ENCODE assay signal across 8 cellular contexts in the genomic region with DNA sequence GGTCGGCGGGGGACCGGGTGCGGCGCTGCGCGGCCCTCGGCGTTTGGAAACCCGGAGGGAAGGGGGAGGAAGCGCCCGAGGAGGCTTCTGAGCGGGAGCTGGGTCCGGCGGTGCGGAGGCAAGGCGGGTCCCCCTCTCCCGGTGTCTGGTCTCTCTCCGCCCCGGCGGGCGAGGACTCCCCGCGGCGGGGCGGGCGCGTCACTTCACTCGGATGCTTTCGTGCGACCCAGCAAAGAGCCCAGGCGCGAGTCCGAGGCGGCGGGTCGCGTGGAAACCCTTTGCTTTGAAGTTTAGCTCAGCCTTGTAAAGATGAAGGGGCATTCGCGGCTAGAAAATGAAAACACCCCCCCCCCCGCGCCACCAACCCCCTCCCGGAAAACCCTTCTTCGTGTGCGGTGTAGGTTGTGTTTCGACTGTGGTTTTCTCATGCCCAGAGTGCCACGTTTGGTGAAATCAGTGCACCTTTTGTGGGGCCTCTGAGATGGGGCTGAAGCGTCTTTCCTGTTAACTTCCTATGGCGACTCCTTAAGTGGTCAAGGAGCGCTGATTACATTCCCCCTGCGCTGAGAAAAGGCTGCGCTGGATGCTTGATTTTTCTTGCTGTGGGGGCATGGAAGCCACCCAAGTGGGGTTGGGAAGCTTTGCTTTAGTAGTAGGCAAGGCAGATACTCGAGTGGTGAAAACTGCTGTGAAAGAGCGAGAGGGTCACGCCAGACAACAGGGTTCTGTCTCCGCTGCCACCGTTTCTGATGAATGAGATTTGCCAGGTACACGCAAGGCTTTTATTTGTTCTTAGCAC. TPM values are rescaled to one million over a fixed set of nuclear protein-coding genes. Genes with fewer than 3 reads are reported as not detected.
A peak's percentile ranks its signal among the peaks of the same experiment; 100 is the strongest.
DNase-seq lines count a peak whose midpoint lies in the region; ATAC-seq, FAIRE-seq and TF ChIP-seq lines count a peak whose summit lies in the region.

No MANE protein-coding gene starts in this region.

- peaks cover 0 to 36% of the 10 kb centered on the region in 2 donors for H3K27me3 Mint-ChIP-seq in T-cell

- CTCF ChIA-PET in T-cell (lab: Charles Lee) = interaction anchor here in 1 of 2 donors (0.6 kb wide), 1 partner anchor 82 kb away, joined by 5 read pairs; no protein-coding TSS in a partner anchor
- CTCF ChIA-PET in H1 (lab: Charles Lee; ENCODE audit: partially characterized antibody) = interaction anchor here (1.2 to 2.0 kb wide), 6 partner anchors 10 to 152 kb away, joined by 3 to 11 read pairs (median 8); no protein-coding TSS in a partner anchor

- peak overlapping the region; percentile 56; the same call in 1 of the 2 replicates for H3K27ac ChIP-seq in H1 (ENCODE audit: low read depth, low read length)
- peak overlapping the region; percentile 67 to 97 for H3K27ac ChIP-seq in lung (ENCODE audit: low read depth in 1 of 2, low read length in 1 of 2)

- no peak overlapping the region for H2AFZ ChIP-seq in H1 (ENCODE audit: low read length)

- H2BK20ac ChIP-seq in H1 (ENCODE audit: low read length) = no peak overlapping the region

- no peak for TF ChIP-seq POLR2A in H1 (IDR thresholded peaks at IDR 0.05; ENCODE audit: control extremely low read depth in 1 of 2, low read depth in 2 of 2, low read length in 2 of 2)

- H3K36me3 ChIP-seq in H1 (ENCODE audit: control insufficient read depth in 2 of 4, insufficient read depth in 4 of 4, low read length in 3 of 4) = no peaks in the 10 kb centered on the region
- H3K36me3 ChIP-seq in lung (ENCODE audit: control insufficient read depth in 2 of 2, insufficient read depth in 2 of 2, low read length in 2 of 2) = no peaks in the 10 kb centered on the region

- FAIRE-seq in H1 (lab: Jason Lieb, UNC) = no peak

- no peak overlapping the region for H3K23ac ChIP-seq in H1 (ENCODE audit: insufficient read length)

- no peaks in the 10 kb centered on the region; a peak in 1 of 4 replicates for H3K9me3 ChIP-seq in H1 (ENCODE audit: insufficient read depth in 2 of 2, low read depth in 1 of 2, low read length in 1 of 2)
- no peaks in the 10 kb centered on the region for H3K9me3 ChIP-seq in lung (ENCODE audit: control insufficient read depth in 2 of 2, insufficient read depth in 1 of 2, low read length in 1 of 2)

- no peak overlapping the region for H2BK12ac ChIP-seq in H1 (ENCODE audit: low read depth, low read length)

- peaks cover 0 to 4% (median 0%) of the 10 kb centered on the region in 4 experiments; a peak in 2 of 7 replicates for H3K27me3 ChIP-seq in H1 (replicated peaks in 1 of 4; ENCODE audit: control insufficient read depth in 3 of 4, extremely low read depth in 1 of 4, insufficient read depth in 3 of 4, low read length in 3 of 4)
- no peaks in the 10 kb centered on the region for H3K27me3 ChIP-seq in lung (ENCODE audit: control insufficient read depth, insufficient read depth)

- H3K9ac ChIP-seq in H1 (replicated peaks in 1 of 4; ENCODE audit: extremely low read depth in 1 of 4, low read depth in 3 of 4, low read length in 3 of 4) = peak overlapping the region; percentile 60 to 85 (median 80)

- 0 out of 2 replicates have a peak overlapping the region, but pooled peaks have one; percentile 77 for H2BK15ac ChIP-seq in H1 (ENCODE audit: low read length)

- H4K91ac ChIP-seq in H1 (replicated peaks; ENCODE audit: insufficient read length, low read length) = peak overlapping the region; percentile 31

- H4K20me1 ChIP-seq in H1 (replicated peaks in 1 of 2; ENCODE audit: control insufficient read depth in 1 of 2, insufficient read depth in 2 of 2, low read length in 2 of 2) = peaks cover 0 to 3% of the 10 kb centered on the region in 2 experiments

- H3K4me3 ChIP-seq in H1 (ENCODE audit: extremely low read depth in 1 of 4, insufficient read depth in 2 of 4, low read depth in 3 of 4, low read length in 4 of 4) (peak overlapping the region; percentile 91 to 98 (median 95)), lung (peak overlapping the region; percentile 87)

- POLR2A ChIA-PET in T-cell (lab: Charles Lee) = interaction anchor here in 1 of 2 donors (0.7 kb wide), 1 partner anchor 241 kb away, joined by 3 read pairs; no protein-coding TSS in a partner anchor
- POLR2A ChIA-PET in H1 (lab: Charles Lee; ENCODE audit: partially characterized antibody) = interaction anchor here (0.7 to 2.3 kb wide), 8 partner anchors 10 to 1551 kb away, joined by 3 to 6 read pairs (median 3); no protein-coding TSS in a partner anchor

- H3K4me1 Mint-ChIP-seq in T-cell = peaks cover 12 to 41% (median 21%) of the 10 kb centered on the region in 3 donors

- H4K8ac ChIP-seq in H1 (ENCODE audit: extremely low read depth, insufficient read depth, low read length) = peak overlapping the region; percentile 94

- TF ChIP-seq EP300 in H1 (IDR thresholded peaks at IDR 0.05; ENCODE audit: borderline replicate concordance in 1 of 2, low read depth in 2 of 2, low read length in 2 of 2) = no peak

- peaks cover 0 to 3% (median 0%) of the 10 kb centered on the region in 3 donors for H3K9me3 Mint-ChIP-seq in T-cell

- H3K4me2 ChIP-seq in H1 (ENCODE audit: insufficient read depth in 1 of 2, low read depth in 2 of 2, low read length in 2 of 2) = peak overlapping the region; percentile 87 to 100

- peak overlapping the region; percentile 98 for H3K14ac ChIP-seq in H1 (ENCODE audit: insufficient read length)

- H3K4me1 ChIP-seq in H1 (replicated peaks in 1 of 4; ENCODE audit: control insufficient read depth in 3 of 4, insufficient read depth in 4 of 4, low read length in 3 of 4) (peaks cover 0 to 10% (median 5%) of the 10 kb centered on the region in 4 experiments; a peak in 2 of 7 replicates), lung (ENCODE audit: control insufficient read depth in 2 of 2, insufficient read depth in 2 of 2, low read length in 2 of 2) (peaks cover 3 to 10% of the 10 kb centered on the region in 2 donors)

- H2BK120ac ChIP-seq in H1 (replicated peaks; ENCODE audit: low read depth, low read length) = peak overlapping the region; percentile 75

- H3K4me3 Mint-ChIP-seq in T-cell = peak overlapping the region; percentile 75 to 81 (median 78)

- H3K36me3 Mint-ChIP-seq in T-cell = no peaks in the 10 kb centered on the region

- H3K18ac ChIP-seq in H1 (ENCODE audit: extremely low read depth, low read length) = peak overlapping the region; percentile 85; the same call in 1 of the 2 replicates

- peak overlapping the region; percentile 74 for H3K4ac ChIP-seq in H1 (replicated peaks; ENCODE audit: insufficient read length, low read depth, low read length)

- H3K79me2 ChIP-seq in H1 (ENCODE audit: control insufficient read depth in 1 of 2, insufficient read depth in 2 of 2, low read length in 2 of 2) = peaks cover 3 to 48% of the 10 kb centered on the region in 2 experiments; a peak in 3 of 4 replicates

- peak overlapping the region; percentile 90 for H3K56ac ChIP-seq in H1 (replicated peaks; ENCODE audit: insufficient read length, low read depth, low read length)

- peaks cover 3% of the 10 kb centered on the region; the same call in 1 of the 2 replicates for H3K79me1 ChIP-seq in H1 (ENCODE audit: low read depth, low read length)

- no peak overlapping the region for H2AK5ac ChIP-seq in H1 (ENCODE audit: low read depth, low read length)

- no peak for TF ChIP-seq RAD21 in H1 (IDR thresholded peaks at IDR 0.05 in 1 of 2, conservative IDR thresholded peaks at IDR 0.05 in 1 of 2; ENCODE audit: low read depth in 2 of 2, low read length in 2 of 2)

- TF ChIP-seq CTCF in H1 (IDR thresholded peaks at IDR 0.05; ENCODE audit: control extremely low read depth in 1 of 3, insufficient read depth in 1 of 3, low read depth in 1 of 3, low read length in 3 of 3) (no peak), lung (IDR thresholded peaks at IDR 0.05; ENCODE audit: control extremely low read depth, extremely low read depth) (no peak)

- DNase-seq in NCI-H146 (lab: John Stamatoyannopoulos, UW) (peak; percentile 9), NCI-H146 treated with DMSO at 0.1 percent for 48 hours (lab: John Stamatoyannopoulos, UW; ENCODE audit: unreplicated experiment) (no peak), T-cell (peak in 11 of 34 experiments; percentile 1 to 13 (median 3)), H1 (ENCODE audit: low read depth in 1 of 2, low spot score in 2 of 2) (no peak), lung (ENCODE audit: low spot score) (no peak)
- peak; percentile 45 for DNase-seq in stimulated activated naive CD8-positive, alpha-beta T cell treated with anti-CD3 and anti-CD28 coated beads, Interleukin-15, Interleukin-2, amounts not matched to agents 100 U/mL and 50 U/mL, for 24 hours

- H2BK5ac ChIP-seq in H1 (ENCODE audit: low read depth, low read length) = no peak overlapping the region

- WGBS in H1 (ENCODE audit: extremely low coverage in 1 of 2, insufficient coverage in 1 of 2, insufficient read length in 1 of 2, insufficient replicate concordance in 2 of 2, low coverage in 1 of 2, low lambda C conversion rate in 2 of 2, missing lambda C conversion rate in 1 of 2), 2 experiments = 1% methylated on average over 17 of the region's 58 CpGs; no CpG with 5 or more reads in 1 of the 2 experiments
- WGBS in lung, 2 donors = 0 to 1% methylated on average over 46 to 58 of the region's 58 CpGs

- peak overlapping the region; percentile 36 to 45 for H3K27ac Mint-ChIP-seq in T-cell

- peaks cover 7% of the 10 kb centered on the region for H3K23me2 ChIP-seq in H1 (ENCODE audit: low read depth, low read length)

- no peak overlapping the region for H4K5ac ChIP-seq in H1 (ENCODE audit: insufficient read length, low read depth, low read length)

- peak; percentile 24 for ATAC-seq in HG03280 (IDR thresholded peaks at IDR 0.05; ENCODE audit: unreplicated experiment)
- peak; percentile 38 to 54 (median 47) for ATAC-seq in T-cell (replicated peaks in 1 of 4)
- ATAC-seq in lung (ENCODE audit: insufficient read depth, low FRiP score) = peak; percentile 29
- peak; percentile 20 for ATAC-seq in stimulated activated naive CD8-positive, alpha-beta T cell treated with anti-CD3 and anti-CD28 coated beads, Interleukin-15, Interleukin-2, amounts not matched to agents 100 U/mL and 50 U/mL, for 24 hours
- no peak for ATAC-seq in GM18517 (IDR thresholded peaks at IDR 0.05; ENCODE audit: unreplicated experiment)

TF ChIP-seq in H1, 55 proteins besides CTCF, POLR2A, EP300 and RAD21 (continues in another document):
- TF ChIP-seq SIN3A (conservative IDR thresholded peaks at IDR 0.05 in 1 of 2, IDR thresholded peaks at IDR 0.05 in 1 of 2; ENCODE audit: low read depth in 1 of 2, low read length in 2 of 2) = 0 out of 4 replicates have a peak, but pooled peaks of 1 of the 2 experiments have one; percentile 24
- no peak for TF ChIP-seq SP4 (IDR thresholded peaks at IDR 0.05; ENCODE audit: low read length)

RNA-seq across cellular contexts. Expression of a gene that starts 0.9 kb away (rescaled TPM):
- 1 to 10 TPM in 4 of 5 donors, under 1 TPM in 1; 0.79 to 3.3 (median 1.4) TPM for total RNA-seq in T-cell
- 20.0 and 29.5 TPM in 2 replicates for total RNA-seq in H1 (2021; fragmentation: NEBNext Ultra II Directional; extraction: Animal tissue kit (Norgen Biotek cat#: 25700))
- 6.0 and 8.0 TPM in 2 replicates for polyA plus RNA-seq in H1 (2011; rRNA removed)
- 11.8 TPM for polyA plus RNA-seq in H1 (2011; cell fraction: cytosol; rRNA removed)
- polyA plus RNA-seq in H1 (2011; cell fraction: nucleus; rRNA removed) = 4.0 TPM
- 14.7 to 32.5 TPM (median 22.2 TPM) in 4 replicates for polyA plus RNA-seq in H1 (2012, experiment 1 of 2)
- 2.0 TPM for polyA plus RNA-seq in H1 (2012, experiment 2 of 2)
- 9.1 TPM for polyA plus RNA-seq in H1 (2013, experiment 1 of 2)
- polyA plus RNA-seq in H1 (2013, experiment 2 of 2) = 9.5 TPM
- 12.9 and 17.8 TPM in 2 replicates for polyA minus RNA-seq in H1 (2011; rRNA and poly(A)+ RNA removed)
- polyA minus RNA-seq in H1 (2011; cell fraction: cytosol; rRNA and poly(A)+ RNA removed) = 11.2 TPM
- polyA minus RNA-seq in H1 (2011; cell fraction: nucleus; rRNA and poly(A)+ RNA removed) = 28.9 TPM
- 100 to 1,000 TPM in 1 of 2 donors, 10 to 100 TPM in 1; 28.5 to 155 TPM for total RNA-seq in lung
- 10 to 100 TPM; 10.4 to 11.9 TPM for polyA plus RNA-seq in lung

Comparison
In these comparisons a context has a peak if more than half of its experiments do, and no peak if none do; other contexts are left out.
1. DNase-seq: peak in NCI-H146 (single experiment) and stimulated activated naive CD8-positive, alpha-beta T cell treated with anti-CD3 and anti-CD28 coated beads, Interleukin-15, Interleukin-2, amounts not matched to agents 100 U/mL and 50 U/mL, for 24 hours (single experiment); none in NCI-H146 treated with DMSO at 0.1 percent for 48 hours (single experiment), H1 (0 of 2) and lung (single experiment).